In the genomic region with DNA sequence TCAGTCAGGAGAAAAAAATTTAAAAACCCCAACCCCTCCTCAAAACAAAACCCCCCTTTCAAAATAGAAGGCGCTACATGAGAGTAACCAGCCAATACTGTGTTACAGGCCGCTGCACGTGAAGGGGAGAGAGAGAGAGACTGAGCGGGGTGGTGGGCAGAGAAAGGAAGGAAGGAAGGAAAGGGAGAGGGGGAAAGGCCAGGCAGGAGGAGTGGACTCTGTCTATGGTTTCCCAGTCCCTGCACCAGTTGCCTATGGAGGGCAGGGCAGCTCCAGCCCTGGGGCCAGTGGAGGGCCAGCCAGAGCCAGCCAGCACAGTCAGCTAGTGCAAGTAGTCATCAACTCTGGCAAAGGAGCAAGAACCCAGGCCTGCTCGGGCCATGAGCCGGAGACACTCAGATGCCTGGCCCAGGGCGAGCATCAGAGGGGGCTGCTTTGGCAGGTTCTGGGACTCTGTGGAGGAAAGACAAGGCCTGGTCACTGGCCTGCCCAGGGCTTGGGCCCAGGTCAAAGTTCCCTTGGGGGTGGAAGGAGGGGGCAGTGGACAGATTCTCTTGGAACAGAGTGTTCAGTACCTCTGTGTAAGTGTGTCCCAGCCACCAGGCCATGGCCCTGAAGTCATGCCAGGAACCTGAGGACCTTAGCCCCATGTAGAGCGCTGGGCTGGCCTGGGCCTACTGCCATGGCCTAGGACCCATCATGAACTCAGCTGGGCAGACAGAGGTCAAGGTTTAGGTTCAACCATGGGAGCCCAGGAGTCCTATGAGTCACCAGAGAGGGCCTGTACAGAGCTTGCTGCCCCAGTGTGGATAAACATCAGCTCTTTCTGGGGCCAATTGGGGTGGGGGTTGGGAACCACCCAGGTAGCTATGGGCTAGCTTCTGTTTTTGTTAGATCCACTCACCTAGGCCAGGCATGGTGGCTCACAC, we compare ENCODE assay signal across 1 cellular context.
TF ChIP-seq lines count a peak whose summit lies in the region.

No MANE protein-coding gene starts in this region.

TF ChIP-seq in IMR-90, 13 proteins besides CTCF, POLR2A, EP300 and RAD21:
- TF ChIP-seq MAZ (IDR thresholded peaks at IDR 0.05; ENCODE audit: borderline replicate concordance, low read depth, low read length) (no peak), FOS (IDR thresholded peaks at IDR 0.05; ENCODE audit: low read depth, low read length) (no peak), CHD1 (IDR thresholded peaks at IDR 0.05; ENCODE audit: low read depth, low read length) (no peak), SMC3 (IDR thresholded peaks at IDR 0.05; ENCODE audit: low read depth, low read length) (no peak), CEBPB (IDR thresholded peaks at IDR 0.05; ENCODE audit: low read depth, low read length) (no peak), BHLHE40 (IDR thresholded peaks at IDR 0.05; ENCODE audit: low read depth, low read length) (no peak), MAFK (IDR thresholded peaks at IDR 0.05; ENCODE audit: low read depth, low read length) (no peak), RFX5 (IDR thresholded peaks at IDR 0.05; ENCODE audit: low read depth, low read length) (no peak), ELK1 (IDR thresholded peaks at IDR 0.05; ENCODE audit: borderline replicate concordance, low read depth, low read length) (no peak), MXI1 (IDR thresholded peaks at IDR 0.05; ENCODE audit: borderline replicate concordance, low read depth, low read length) (no peak), RCOR1 (IDR thresholded peaks at IDR 0.05; ENCODE audit: insufficient replicate concordance, low read length) (no peak), NFE2L2 (IDR thresholded peaks at IDR 0.05; ENCODE audit: low read depth, low read length) (no peak)
- TF ChIP-seq, protein P1, sequence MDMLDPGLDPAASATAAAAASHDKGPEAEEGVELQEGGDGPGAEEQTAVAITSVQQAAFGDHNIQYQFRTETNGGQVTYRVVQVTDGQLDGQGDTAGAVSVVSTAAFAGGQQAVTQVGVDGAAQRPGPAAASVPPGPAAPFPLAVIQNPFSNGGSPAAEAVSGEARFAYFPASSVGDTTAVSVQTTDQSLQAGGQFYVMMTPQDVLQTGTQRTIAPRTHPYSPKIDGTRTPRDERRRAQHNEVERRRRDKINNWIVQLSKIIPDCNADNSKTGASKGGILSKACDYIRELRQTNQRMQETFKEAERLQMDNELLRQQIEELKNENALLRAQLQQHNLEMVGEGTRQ (IDR thresholded peaks at IDR 0.05; ENCODE audit: low read depth, low read length) = no peak
